In genomic region chr7:24587853-24588252, GRCh38 we compare ENCODE assay signal across 9 cellular contexts. TPM values are rescaled to one million over a fixed set of nuclear protein-coding genes. Genes with fewer than 3 reads are reported as not detected.
A peak's percentile ranks its signal among the peaks of the same experiment; 100 is the strongest.
DNase-seq lines count a peak whose midpoint lies in the region; ATAC-seq and TF ChIP-seq lines count a peak whose summit lies in the region.
"Had no signal": no experiment of that assay in that cellular context is flagged by ENCODE, and none has a peak within 500 bp of the region (broad histone marks: within the 10 kb centered on the region; RNA-seq: fewer than 3 reads in every experiment).

No MANE protein-coding gene starts in this region.

- TF ChIP-seq POLR2A in testis (IDR thresholded peaks at IDR 0.05), result no peak

- intact Hi-C loops in CD4-positive, alpha-beta memory T cell (cut with micrococcal nuclease), result loop anchor here (1.0 to 5.0 kb wide), 4 partner anchors 186 to 1041 kb away; no protein-coding TSS in a partner anchor
- intact Hi-C loops in activated CD4-positive, alpha-beta T cell treated with anti-CD3 and anti-CD28 coated beads for 36 hours (cut with DNase I, micrococcal nuclease), result loop anchor here (1.0 to 5.0 kb wide), 3 partner anchors 186 to 298 kb away; no protein-coding TSS in a partner anchor
- intact Hi-C loops in testis (cut with DNase I; ENCODE audit: low total_unique reads), result no loop called here

- H3K4me1 ChIP-seq in CD4-positive, alpha-beta memory T cell (ENCODE audit: insufficient read depth, low read length), result no peaks in the 10 kb centered on the region
- no peaks in the 10 kb centered on the region for H3K4me1 ChIP-seq in testis

- no peak overlapping the region for H3K27ac ChIP-seq in CD4-positive, alpha-beta memory T cell (ENCODE audit: low read depth, low read length)
- H3K27ac ChIP-seq in testis, result no peak overlapping the region

- ATAC-seq in GM19395 (IDR thresholded peaks at IDR 0.05; ENCODE audit: unreplicated experiment), result peak; percentile 70
- peak; percentile 64 for ATAC-seq in activated CD4-positive, alpha-beta T cell treated with anti-CD3 and anti-CD28 coated beads for 36 hours

- peaks cover 0 to 3% of the 10 kb centered on the region in 2 donors for H3K27me3 Mint-ChIP-seq in CD4-positive, alpha-beta memory T cell
- no peaks in the 10 kb centered on the region for H3K27me3 Mint-ChIP-seq in activated CD4-positive, alpha-beta T cell treated with anti-CD3 and anti-CD28 coated beads for 36 hours

- in situ Hi-C loops in KBM-7 (cut with MboI; ENCODE audit: low pct_unique_long_range_greater_than_20kb, low sequenced_read_pairs), result no loop called here

- H3K4me3 ChIP-seq in CD4-positive, alpha-beta memory T cell (ENCODE audit: low read length in 2 of 2), result no peak overlapping the region
- H3K4me3 ChIP-seq in testis, result no peak overlapping the region
- H3K4me3 ChIP-seq: lung had no signal

- DNase-seq in CD4-positive, alpha-beta memory T cell, result peak; percentile 32 to 59 (median 49)
- DNase-seq in KBM-7 (peak; percentile 37), fibroblast of peridontal ligament (ENCODE audit: extremely low read depth) (peak; percentile 11), DMS153 treated with DMSO at 0.1 percent for 48 hours (lab: John Stamatoyannopoulos, UW; ENCODE audit: unreplicated experiment) (no peak), testis (no peak)
- DNase-seq in activated CD4-positive, alpha-beta T cell treated with anti-CD3 and anti-CD28 coated beads for 36 hours, result peak; percentile 64
- peak; percentile 13 to 18 for DNase-seq in stimulated activated CD8-positive, alpha-beta memory T cell treated with anti-CD3 and anti-CD28 coated beads, Interleukin-4, amount 100 ng/mL, for 4 hours (ENCODE audit: low read depth in 2 of 2, low spot score in 1 of 2)

- H3K9me3 ChIP-seq in CD4-positive, alpha-beta memory T cell (ENCODE audit: control insufficient read depth in 1 of 2, low read length in 2 of 2), result no peaks in the 10 kb centered on the region
- H3K9me3 ChIP-seq in testis, result no peaks in the 10 kb centered on the region

- H3K4me1 Mint-ChIP-seq in CD4-positive, alpha-beta memory T cell, result peaks cover 5 to 12% (median 9%) of the 10 kb centered on the region in 4 donors
- peaks cover 25% of the 10 kb centered on the region for H3K4me1 Mint-ChIP-seq in activated CD4-positive, alpha-beta T cell treated with anti-CD3 and anti-CD28 coated beads for 36 hours

- no peak overlapping the region for H3K27ac Mint-ChIP-seq in CD4-positive, alpha-beta memory T cell
- H3K27ac Mint-ChIP-seq in activated CD4-positive, alpha-beta T cell treated with anti-CD3 and anti-CD28 coated beads for 36 hours, result no peak overlapping the region

- no peaks in the 10 kb centered on the region for H3K36me3 ChIP-seq in CD4-positive, alpha-beta memory T cell (ENCODE audit: insufficient read depth, low read length)
- H3K36me3 ChIP-seq in testis (ENCODE audit: low read depth, missing control alignments), result no peaks in the 10 kb centered on the region

- no peak for TF ChIP-seq CTCF in testis (IDR thresholded peaks at IDR 0.05)

- POLR2A ChIA-PET in CD4-positive, alpha-beta memory T cell (lab: Charles Lee; ENCODE audit: partially characterized antibody), result no interaction called here
- POLR2A ChIA-PET in activated CD4-positive, alpha-beta T cell treated with anti-CD3 and anti-CD28 coated beads for 36 hours (lab: Charles Lee), result no interaction called here

- WGBS in testis, 2 donors, result 94 to 96% methylated on average over 3 of the region's 3 CpGs

- H3K27me3 ChIP-seq in CD4-positive, alpha-beta memory T cell (ENCODE audit: insufficient read depth, low read length), result no peaks in the 10 kb centered on the region
- no peaks in the 10 kb centered on the region for H3K27me3 ChIP-seq in testis

- peaks cover 0 to 2% (median 0%) of the 10 kb centered on the region in 8 donors for H3K9me3 Mint-ChIP-seq in CD4-positive, alpha-beta memory T cell
- no peaks in the 10 kb centered on the region for H3K9me3 Mint-ChIP-seq in activated CD4-positive, alpha-beta T cell treated with anti-CD3 and anti-CD28 coated beads for 36 hours (ENCODE audit: low read depth)

- H3K36me3 Mint-ChIP-seq in CD4-positive, alpha-beta memory T cell, result peaks cover 0 to 3% of the 10 kb centered on the region in 2 donors
- no peaks in the 10 kb centered on the region for H3K36me3 Mint-ChIP-seq in activated CD4-positive, alpha-beta T cell treated with anti-CD3 and anti-CD28 coated beads for 36 hours (ENCODE audit: low read depth)

- no peak overlapping the region for H3K4me3 Mint-ChIP-seq in CD4-positive, alpha-beta memory T cell
- H3K4me3 Mint-ChIP-seq in activated CD4-positive, alpha-beta T cell treated with anti-CD3 and anti-CD28 coated beads for 36 hours, result no peak overlapping the region

- CTCF ChIA-PET in CD4-positive, alpha-beta memory T cell (lab: Charles Lee; ENCODE audit: partially characterized antibody), result interaction anchor here (0.7 to 1.5 kb wide), 5 partner anchors 13 to 891 kb away, joined by 3 read pairs; no protein-coding TSS in a partner anchor
- CTCF ChIA-PET in activated CD4-positive, alpha-beta T cell treated with anti-CD3 and anti-CD28 coated beads for 36 hours (lab: Charles Lee), result interaction anchor here (1.0 to 1.2 kb wide), 5 partner anchors 11 to 251 kb away, joined by 3 to 6 read pairs (median 4); no protein-coding TSS in a partner anchor

RNA-seq across cellular contexts. Expression of gene PALS2, which starts 14.6 kb away (rescaled TPM):
- 10 to 100 TPM; 32.9 to 50.1 TPM for total RNA-seq in CD4-positive, alpha-beta memory T cell
- 1 to 10 TPM; 8.6 to 9.4 TPM for polyA plus RNA-seq in CD4-positive, alpha-beta memory T cell
- total RNA-seq in activated CD4-positive, alpha-beta T cell treated with anti-CD3 and anti-CD28 coated beads for 36 hours, result 10 to 100 TPM; 20.8 to 41.7 TPM
- 10 to 100 TPM; 26.9 to 30.8 TPM for total RNA-seq in testis
- 80.2 TPM for polyA plus RNA-seq in testis (ENCODE audit: insufficient read depth, low read depth, low replicate concordance)

Comparison
In these comparisons a context has a peak if more than half of its experiments do, and no peak if none do; other contexts are left out.
1. DNase-seq: peak in CD4-positive, alpha-beta memory T cell (5 of 5), KBM-7 (single experiment), activated CD4-positive, alpha-beta T cell treated with anti-CD3 and anti-CD28 coated beads for 36 hours (single experiment), fibroblast of peridontal ligament (single experiment) and stimulated activated CD8-positive, alpha-beta memory T cell treated with anti-CD3 and anti-CD28 coated beads, Interleukin-4, amount 100 ng/mL, for 4 hours (2 of 2); none in DMS153 treated with DMSO at 0.1 percent for 48 hours (single experiment) and testis (single experiment).